In genomic region chr5:162221884-162222283, GRCh38 we compare ENCODE assay signal across 32 cellular contexts.
"Had no signal": no experiment of that assay in that cellular context is flagged by ENCODE, and none has a peak within 500 bp of the region (broad histone marks: within the 10 kb centered on the region; RNA-seq: fewer than 3 reads in every experiment).

No MANE protein-coding gene starts in this region.

- H3K4me3 ChIP-seq: ascending aorta, cardiac muscle cell, colonic mucosa, heart left ventricle, pancreas, prostate gland, sigmoid colon, thoracic aorta, uterus had no signal

- H3K27ac Mint-ChIP-seq: activated CD4-positive, alpha-beta memory T cell treated with anti-CD3 and anti-CD28 coated beads, Interleukin-2, amount 10 ng/mL, durations not matched to agents 7 days and 5 days; activated CD4-positive, alpha-beta T cell treated with anti-CD3 and anti-CD28 coated beads, Interleukin-2, amount 10 ng/mL, durations not matched to agents 7 days and 5 days; activated naive CD4-positive, alpha-beta T cell treated with anti-CD3 and anti-CD28 coated beads, Interleukin-2, amount 10 ng/mL, durations not matched to agents 7 days and 5 days; activated naive CD8-positive, alpha-beta T cell treated with anti-CD3 and anti-CD28 coated beads, Interleukin-2, amount 10 ng/mL, durations not matched to agents 7 days and 5 days; activated T-cell treated with anti-CD3 and anti-CD28 coated beads, Interleukin-2, amount 50 U/mL, for 24 hours; immature natural killer cell; mesothelial cell of epicardium; nephron progenitor cell; stimulated activated effector memory CD8-positive, alpha-beta T cell treated with anti-CD3 and anti-CD28 coated beads, Interleukin-12 subunit alpha, Interleukin-12 subunit beta, amount 100 ng/mL, for 72 hours; stimulated activated naive CD8-positive, alpha-beta T cell treated with anti-CD3 and anti-CD28 coated beads, Interleukin-15, Interleukin-2, amounts not matched to agents 100 ng/mL and 50 ng/mL, for 24 hours; WTC11 had no signal

- H3K27ac ChIP-seq: ascending aorta, cardiac muscle cell, colonic mucosa, heart left ventricle, pancreas, prostate gland, sigmoid colon, thoracic aorta, uterus had no signal

- H3K27me3 ChIP-seq: ascending aorta, cardiac muscle cell, colonic mucosa, heart left ventricle, pancreas, sigmoid colon, uterus had no signal

- H3K27me3 Mint-ChIP-seq: activated CD4-positive, alpha-beta memory T cell treated with anti-CD3 and anti-CD28 coated beads, Interleukin-2, amount 10 ng/mL, durations not matched to agents 7 days and 5 days; activated CD4-positive, alpha-beta T cell treated with anti-CD3 and anti-CD28 coated beads, Interleukin-2, amount 10 ng/mL, durations not matched to agents 7 days and 5 days; activated naive CD4-positive, alpha-beta T cell treated with anti-CD3 and anti-CD28 coated beads, Interleukin-2, amount 10 ng/mL, durations not matched to agents 7 days and 5 days; activated naive CD8-positive, alpha-beta T cell treated with anti-CD3 and anti-CD28 coated beads, Interleukin-2, amount 10 ng/mL, durations not matched to agents 7 days and 5 days; activated T-cell treated with anti-CD3 and anti-CD28 coated beads, Interleukin-2, amount 50 U/mL, for 24 hours; brain; naive B cell; stimulated activated naive CD8-positive, alpha-beta T cell treated with anti-CD3 and anti-CD28 coated beads, Interleukin-15, Interleukin-2, amounts not matched to agents 100 ng/mL and 50 ng/mL, for 24 hours had no signal

- H3K9me3 Mint-ChIP-seq: activated CD4-positive, alpha-beta T cell treated with anti-CD3 and anti-CD28 coated beads, Interleukin-2, amount 10 ng/mL, durations not matched to agents 7 days and 5 days; brain; nephron progenitor cell had no signal

- DNase-seq: activated CD4-positive, alpha-beta memory T cell treated with anti-CD3 and anti-CD28 coated beads, Interleukin-2, amount 10 ng/mL, durations not matched to agents 7 days and 5 days; activated CD4-positive, alpha-beta T cell treated with anti-CD3 and anti-CD28 coated beads for 1 hour; activated CD4-positive, alpha-beta T cell treated with anti-CD3 and anti-CD28 coated beads, Interleukin-2, amount 10 ng/mL, durations not matched to agents 7 days and 5 days; activated CD8-positive, alpha-beta memory T cell treated with anti-CD3 and anti-CD28 coated beads, Interleukin-2, amount 50 U/mL, for 48 hours; activated gamma-delta T cell; activated naive CD4-positive, alpha-beta T cell treated with anti-CD3 and anti-CD28 coated beads, Interleukin-2, amount 10 ng/mL, durations not matched to agents 7 days and 5 days; activated naive CD8-positive, alpha-beta T cell treated with anti-CD3 and anti-CD28 coated beads, Interleukin-2, amount 10 ng/mL, durations not matched to agents 7 days and 5 days; activated T-cell treated with anti-CD3 and anti-CD28 coated beads, Interleukin-2, amount 50 U/mL, for 24 hours; cerebellar nuclear complex; colonic mucosa; effector CD8-positive, alpha-beta T cell; heart left ventricle; hypothalamus; immature natural killer cell; kidney; naive B cell; nephron progenitor cell; pancreas; sigmoid colon; small intestine; stimulated activated CD4-positive, alpha-beta T cell treated with anti-CD3 and anti-CD28 coated beads, Interleukin-4, amount 100 ng/mL, for 24 hours; trophoblast cell; uterus had no signal

- FAIRE-seq: pancreas had no signal

- H3K36me3 Mint-ChIP-seq: activated naive CD4-positive, alpha-beta T cell treated with anti-CD3 and anti-CD28 coated beads, Interleukin-2, amount 10 ng/mL, durations not matched to agents 7 days and 5 days; activated naive CD8-positive, alpha-beta T cell treated with anti-CD3 and anti-CD28 coated beads, Interleukin-2, amount 10 ng/mL, durations not matched to agents 7 days and 5 days; brain; immature natural killer cell; mesothelial cell of epicardium; naive B cell; stimulated activated effector memory CD8-positive, alpha-beta T cell treated with anti-CD3 and anti-CD28 coated beads, Interleukin-12 subunit alpha, Interleukin-12 subunit beta, amount 100 ng/mL, for 72 hours; WTC11 had no signal

- H3K9me3 ChIP-seq: ascending aorta, colonic mucosa, pancreas, prostate gland, sigmoid colon, thoracic aorta, uterus had no signal

- H3K36me3 ChIP-seq: ascending aorta, cardiac muscle cell, colonic mucosa, heart left ventricle, pancreas, prostate gland, sigmoid colon, thoracic aorta, uterus had no signal

- H3K4me1 Mint-ChIP-seq: activated CD4-positive, alpha-beta memory T cell treated with anti-CD3 and anti-CD28 coated beads, Interleukin-2, amount 10 ng/mL, durations not matched to agents 7 days and 5 days; activated CD4-positive, alpha-beta T cell treated with anti-CD3 and anti-CD28 coated beads, Interleukin-2, amount 10 ng/mL, durations not matched to agents 7 days and 5 days; activated naive CD4-positive, alpha-beta T cell treated with anti-CD3 and anti-CD28 coated beads, Interleukin-2, amount 10 ng/mL, durations not matched to agents 7 days and 5 days; activated naive CD8-positive, alpha-beta T cell treated with anti-CD3 and anti-CD28 coated beads, Interleukin-2, amount 10 ng/mL, durations not matched to agents 7 days and 5 days; brain; immature natural killer cell; mesothelial cell of epicardium; naive B cell; nephron progenitor cell; stimulated activated effector memory CD8-positive, alpha-beta T cell treated with anti-CD3 and anti-CD28 coated beads, Interleukin-12 subunit alpha, Interleukin-12 subunit beta, amount 100 ng/mL, for 72 hours; WTC11 had no signal

- H3K4me1 ChIP-seq: ascending aorta, colonic mucosa, heart left ventricle, pancreas, prostate gland, sigmoid colon, uterus had no signal

- ATAC-seq: heart left ventricle; pancreas; stimulated activated effector memory CD8-positive, alpha-beta T cell treated with anti-CD3 and anti-CD28 coated beads, Interleukin-12 subunit alpha, Interleukin-12 subunit beta, amount 100 ng/mL, for 72 hours; WTC11 had no signal

- H3K4me3 Mint-ChIP-seq: activated CD4-positive, alpha-beta memory T cell treated with anti-CD3 and anti-CD28 coated beads, Interleukin-2, amount 10 ng/mL, durations not matched to agents 7 days and 5 days; activated CD4-positive, alpha-beta T cell treated with anti-CD3 and anti-CD28 coated beads, Interleukin-2, amount 10 ng/mL, durations not matched to agents 7 days and 5 days; activated naive CD4-positive, alpha-beta T cell treated with anti-CD3 and anti-CD28 coated beads, Interleukin-2, amount 10 ng/mL, durations not matched to agents 7 days and 5 days; activated naive CD8-positive, alpha-beta T cell treated with anti-CD3 and anti-CD28 coated beads, Interleukin-2, amount 10 ng/mL, durations not matched to agents 7 days and 5 days; activated T-cell treated with anti-CD3 and anti-CD28 coated beads, Interleukin-2, amount 50 U/mL, for 24 hours; brain; immature natural killer cell; mesothelial cell of epicardium; naive B cell; nephron progenitor cell; stimulated activated effector memory CD8-positive, alpha-beta T cell treated with anti-CD3 and anti-CD28 coated beads, Interleukin-12 subunit alpha, Interleukin-12 subunit beta, amount 100 ng/mL, for 72 hours; stimulated activated naive CD8-positive, alpha-beta T cell treated with anti-CD3 and anti-CD28 coated beads, Interleukin-15, Interleukin-2, amounts not matched to agents 100 ng/mL and 50 ng/mL, for 24 hours; WTC11 had no signal
